ENCODE assay signal across 28 cellular contexts in genomic region chr10:114117728-114118127, GRCh38.
"Had no signal": no experiment of that assay in that cellular context is flagged by ENCODE, and none has a peak within 500 bp of the region (broad histone marks: within the 10 kb centered on the region; RNA-seq: fewer than 3 reads in every experiment).

No MANE protein-coding gene starts in this region.

- H3K27me3 Mint-ChIP-seq: stimulated activated naive B cell treated with anti-CD40 and anti-IgM and Interleukin-4, amounts not matched to agents 10 μg/mL and 1 μg/mL and 100 μg/mL, for 72 hours; stimulated activated naive CD8-positive, alpha-beta T cell treated with anti-CD3 and anti-CD28 coated beads, Interleukin-15, Interleukin-2, amounts not matched to agents 100 ng/mL and 50 ng/mL, for 24 hours had no signal

- H3K4me1 ChIP-seq: stomach, suprapubic skin, testis, thyroid gland, tibial nerve, transverse colon, upper lobe of left lung, upper lobe of right lung, uterus, vagina had no signal

- DNase-seq: stimulated activated CD4-positive, alpha-beta T cell treated with anti-CD3 and anti-CD28 coated beads, Interleukin-2, amount 100 ng/mL, for 48 hours; stimulated activated CD4-positive, alpha-beta T cell treated with anti-CD3 and anti-CD28 coated beads, Interleukin-4, amount 100 ng/mL, for 1 hour; stimulated activated CD4-positive, alpha-beta T cell treated with anti-CD3 and anti-CD28 coated beads, Interleukin-4, amount 100 ng/mL, for 24 hours; stimulated activated CD4-positive, alpha-beta T cell treated with anti-CD3 and anti-CD28 coated beads, Interleukin-4, amount 100 ng/mL, for 4 hours; stimulated activated CD8-positive, alpha-beta memory T cell treated with anti-CD3 and anti-CD28 coated beads, Interleukin-4, amount 100 ng/mL, for 48 hours; stimulated activated naive B cell treated with anti-CD40 and anti-IgM and Interleukin-4, amounts not matched to agents 10 μg/mL and 1 μg/mL and 100 μg/mL, for 72 hours; stimulated activated naive CD4-positive, alpha-beta T cell; stimulated activated naive CD4-positive, alpha-beta T cell treated with Interleukin-2 at 50 U/mL for 16 hours; stimulated activated naive CD8-positive, alpha-beta T cell treated with anti-CD3 and anti-CD28 coated beads, Interleukin-15, amount 100 ng/mL, for 72 hours; stimulated activated naive CD8-positive, alpha-beta T cell treated with anti-CD3 and anti-CD28 coated beads, Interleukin-15, Interleukin-2, amounts not matched to agents 100 U/mL and 50 U/mL, for 24 hours; stomach; substantia nigra; testis; thyroid gland; tibial artery; transverse colon; trophoblast cell; upper lobe of left lung; upper lobe of right lung; uterus had no signal

- H3K9me3 ChIP-seq: stomach, suprapubic skin, testis, thoracic aorta, thyroid gland, tibial artery, tibial nerve, transverse colon, upper lobe of left lung, upper lobe of right lung, uterus, vagina had no signal

- H3K4me3 ChIP-seq: stomach, suprapubic skin, testis, thoracic aorta, thyroid gland, tibial artery, tibial nerve, transverse colon, upper lobe of left lung, upper lobe of right lung, uterus, vagina had no signal

- H3K36me3 Mint-ChIP-seq: stimulated activated effector memory CD8-positive, alpha-beta T cell treated with anti-CD3 and anti-CD28 coated beads, Interleukin-12 subunit alpha, Interleukin-12 subunit beta, amount 100 ng/mL, for 72 hours had no signal

- H3K4me1 Mint-ChIP-seq: stimulated activated effector memory CD8-positive, alpha-beta T cell treated with anti-CD3 and anti-CD28 coated beads, Interleukin-12 subunit alpha, Interleukin-12 subunit beta, amount 100 ng/mL, for 72 hours; stimulated activated memory B cell treated with anti-CD40 and anti-IgM and Interleukin-4, amounts not matched to agents 10 μg/mL and 1 μg/mL and 100 μg/mL, for 72 hours; stimulated activated naive B cell treated with anti-CD40 and anti-IgM and Interleukin-4, amounts not matched to agents 10 μg/mL and 1 μg/mL and 100 μg/mL, for 72 hours; stimulated activated naive CD8-positive, alpha-beta T cell treated with anti-CD3 and anti-CD28 coated beads, Interleukin-15, amount 100 ng/mL, for 72 hours had no signal

- H3K27ac Mint-ChIP-seq: stimulated activated effector memory CD8-positive, alpha-beta T cell treated with anti-CD3 and anti-CD28 coated beads, Interleukin-12 subunit alpha, Interleukin-12 subunit beta, amount 100 ng/mL, for 72 hours; stimulated activated memory B cell treated with anti-CD40 and anti-IgM and Interleukin-4, amounts not matched to agents 10 μg/mL and 1 μg/mL and 100 μg/mL, for 72 hours; stimulated activated naive B cell treated with anti-CD40 and anti-IgM and Interleukin-4, amounts not matched to agents 10 μg/mL and 1 μg/mL and 100 μg/mL, for 72 hours; stimulated activated naive CD8-positive, alpha-beta T cell treated with anti-CD3 and anti-CD28 coated beads, Interleukin-15, amount 100 ng/mL, for 72 hours; stimulated activated naive CD8-positive, alpha-beta T cell treated with anti-CD3 and anti-CD28 coated beads, Interleukin-15, Interleukin-2, amounts not matched to agents 100 ng/mL and 50 ng/mL, for 24 hours; type B pancreatic cell had no signal

- H3K27ac ChIP-seq: stomach, suprapubic skin, testis, thoracic aorta, thyroid gland, tibial artery, tibial nerve, transverse colon, upper lobe of left lung, upper lobe of right lung, uterus, vagina had no signal

- H3K4me3 Mint-ChIP-seq: stimulated activated effector memory CD8-positive, alpha-beta T cell treated with anti-CD3 and anti-CD28 coated beads, Interleukin-12 subunit alpha, Interleukin-12 subunit beta, amount 100 ng/mL, for 72 hours; stimulated activated memory B cell treated with anti-CD40 and anti-IgM and Interleukin-4, amounts not matched to agents 10 μg/mL and 1 μg/mL and 100 μg/mL, for 72 hours; stimulated activated naive B cell treated with anti-CD40 and anti-IgM and Interleukin-4, amounts not matched to agents 10 μg/mL and 1 μg/mL and 100 μg/mL, for 72 hours; stimulated activated naive CD8-positive, alpha-beta T cell treated with anti-CD3 and anti-CD28 coated beads, Interleukin-15, amount 100 ng/mL, for 72 hours; stimulated activated naive CD8-positive, alpha-beta T cell treated with anti-CD3 and anti-CD28 coated beads, Interleukin-15, Interleukin-2, amounts not matched to agents 100 ng/mL and 50 ng/mL, for 24 hours; type B pancreatic cell had no signal

- H3K27me3 ChIP-seq: stomach, suprapubic skin, testis, thyroid gland, tibial artery, tibial nerve, transverse colon, upper lobe of left lung, upper lobe of right lung, uterus, vagina had no signal

- ATAC-seq: stimulated activated effector memory CD8-positive, alpha-beta T cell treated with anti-CD3 and anti-CD28 coated beads, Interleukin-12 subunit alpha, Interleukin-12 subunit beta, amount 100 ng/mL, for 72 hours; stimulated activated memory B cell treated with anti-CD40 and anti-IgM and Interleukin-4, amounts not matched to agents 10 μg/mL and 1 μg/mL and 100 μg/mL, for 72 hours; stimulated activated naive B cell treated with anti-CD40 and anti-IgM and Interleukin-4, amounts not matched to agents 10 μg/mL and 1 μg/mL and 100 μg/mL, for 72 hours; stimulated activated naive CD8-positive, alpha-beta T cell treated with anti-CD3 and anti-CD28 coated beads, Interleukin-15, amount 100 ng/mL, for 72 hours; stimulated activated naive CD8-positive, alpha-beta T cell treated with anti-CD3 and anti-CD28 coated beads, Interleukin-15, Interleukin-2, amounts not matched to agents 100 U/mL and 50 U/mL, for 24 hours; upper lobe of right lung had no signal

- H3K9me3 Mint-ChIP-seq: stimulated activated effector memory CD8-positive, alpha-beta T cell treated with anti-CD3 and anti-CD28 coated beads, Interleukin-12 subunit alpha, Interleukin-12 subunit beta, amount 100 ng/mL, for 72 hours; stimulated activated memory B cell treated with anti-CD40 and anti-IgM and Interleukin-4, amounts not matched to agents 10 μg/mL and 1 μg/mL and 100 μg/mL, for 72 hours; stimulated activated naive B cell treated with anti-CD40 and anti-IgM and Interleukin-4, amounts not matched to agents 10 μg/mL and 1 μg/mL and 100 μg/mL, for 72 hours; stimulated activated naive CD8-positive, alpha-beta T cell treated with anti-CD3 and anti-CD28 coated beads, Interleukin-15, amount 100 ng/mL, for 72 hours; stimulated activated naive CD8-positive, alpha-beta T cell treated with anti-CD3 and anti-CD28 coated beads, Interleukin-15, Interleukin-2, amounts not matched to agents 100 ng/mL and 50 ng/mL, for 24 hours; type B pancreatic cell had no signal

- H3K36me3 ChIP-seq: thoracic aorta, thyroid gland, upper lobe of right lung, uterus, vagina had no signal
